In the genomic region with DNA sequence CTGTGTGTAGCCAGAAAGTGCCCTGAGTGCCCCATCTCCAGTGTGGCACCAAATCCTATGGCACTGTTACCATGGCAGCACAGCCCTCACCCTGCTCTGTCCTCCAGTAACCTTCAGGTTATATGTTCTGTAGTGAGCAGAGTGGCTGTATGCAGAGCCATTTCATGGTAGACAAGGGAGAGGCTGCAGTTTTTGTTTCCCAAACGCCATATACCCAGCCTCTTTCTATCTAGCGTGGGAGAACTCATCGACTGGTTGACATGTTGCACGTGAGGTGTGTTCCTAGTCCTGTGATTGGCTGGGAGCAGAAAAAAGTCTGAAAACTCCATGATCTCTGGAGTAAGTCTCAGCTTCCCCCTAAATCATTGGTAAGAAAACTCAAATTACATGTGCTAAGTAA, we compare ENCODE assay signal across 12 cellular contexts. TPM values are rescaled to one million over a fixed set of nuclear protein-coding genes. Genes with fewer than 3 reads are reported as not detected.
DNase-seq lines count a peak whose midpoint lies in the region; ATAC-seq and TF ChIP-seq lines count a peak whose summit lies in the region.
"Had no signal": no experiment of that assay in that cellular context is flagged by ENCODE, and none has a peak within 500 bp of the region (broad histone marks: within the 10 kb centered on the region; RNA-seq: fewer than 3 reads in every experiment).

No MANE protein-coding gene starts in this region.

- H3K27ac ChIP-seq in Peyer's patch (peak overlapping the region in 2 of 4 donors; percentile 3 to 98), colonic mucosa (no peak overlapping the region), temporal lobe (ENCODE audit: low read depth, low read length) (peak overlapping the region; percentile 72), right atrium auricular region (no peak overlapping the region)

- H3K9me3 Mint-ChIP-seq in activated naive CD4-positive, alpha-beta T cell treated with anti-CD3 and anti-CD28 coated beads for 36 hours = no peaks in the 10 kb centered on the region

- peaks cover 9% of the 10 kb centered on the region for H3K36me3 Mint-ChIP-seq in activated naive CD4-positive, alpha-beta T cell treated with anti-CD3 and anti-CD28 coated beads for 36 hours (ENCODE audit: low read depth)

- no peak for ATAC-seq in GM21737 (IDR thresholded peaks at IDR 0.05; ENCODE audit: unreplicated experiment)
- ATAC-seq: SK-N-SH treated with all-trans-retinoic acid at 6 μM for 48 hours had no signal

- TF ChIP-seq POLR2A in Peyer's patch (IDR thresholded peaks at IDR 0.05) = no peak

- peak overlapping the region; percentile 81 for H3K27ac Mint-ChIP-seq in activated naive CD4-positive, alpha-beta T cell treated with anti-CD3 and anti-CD28 coated beads for 36 hours

- intact Hi-C loops in activated naive CD4-positive, alpha-beta T cell treated with anti-CD3 and anti-CD28 coated beads for 36 hours (cut with micrococcal nuclease) = loop anchor here (5.0 to 10.0 kb wide), 6 partner anchors 517 to 1610 kb away; partner anchors contain the start of genes ATG3, CCDC191, QTRT2 and SLC35A5
- intact Hi-C loops in colonic mucosa (cut with DNase I) = no loop called here

- H3K4me1 ChIP-seq in Peyer's patch = peaks cover 0 to 9% (median 5%) of the 10 kb centered on the region in 4 donors
- peaks cover 3% of the 10 kb centered on the region for H3K4me1 ChIP-seq in colonic mucosa
- H3K4me1 ChIP-seq in right atrium auricular region = peaks cover 0 to 14% of the 10 kb centered on the region in 2 donors

- H3K27me3 ChIP-seq in Peyer's patch (no peaks in the 10 kb centered on the region), colonic mucosa (no peaks in the 10 kb centered on the region), right atrium auricular region (no peaks in the 10 kb centered on the region)

- DNase-seq in activated naive CD4-positive, alpha-beta T cell treated with anti-CD3 and anti-CD28 coated beads for 36 hours = peak; percentile 41
- no peak for DNase-seq in activated naive CD4-positive, alpha-beta T cell treated with Interleukin-2 at 50 U/mL for 16 hours
- no peak for DNase-seq in Peyer's patch
- DNase-seq in colonic mucosa = no peak
- no peak for DNase-seq in COR-L47 (lab: John Stamatoyannopoulos, UW)
- DNase-seq in right atrium auricular region (ENCODE audit: low spot score) = no peak
- DNase-seq: effector CD4-positive, alpha-beta T cell; KBM-7; small intestine had no signal

- H3K36me3 ChIP-seq in Peyer's patch (no peaks in the 10 kb centered on the region), colonic mucosa (no peaks in the 10 kb centered on the region), right atrium auricular region (no peaks in the 10 kb centered on the region)

- H3K4me3 Mint-ChIP-seq in activated naive CD4-positive, alpha-beta T cell treated with anti-CD3 and anti-CD28 coated beads for 36 hours = peak overlapping the region; percentile 97

- H3K4me1 Mint-ChIP-seq in activated naive CD4-positive, alpha-beta T cell treated with anti-CD3 and anti-CD28 coated beads for 36 hours (ENCODE audit: low read depth) = peaks cover 54% of the 10 kb centered on the region

- TF ChIP-seq CTCF in Peyer's patch (IDR thresholded peaks at IDR 0.05) (no peak), colonic mucosa (IDR thresholded peaks at IDR 0.05) (no peak), right atrium auricular region (IDR thresholded peaks at IDR 0.05) (no peak)

- H3K9me3 ChIP-seq in Peyer's patch (no peaks in the 10 kb centered on the region), colonic mucosa (no peaks in the 10 kb centered on the region), right atrium auricular region (no peaks in the 10 kb centered on the region)

- H3K27me3 Mint-ChIP-seq in activated naive CD4-positive, alpha-beta T cell treated with anti-CD3 and anti-CD28 coated beads for 36 hours (ENCODE audit: low read depth) = no peaks in the 10 kb centered on the region

- CTCF ChIA-PET in activated naive CD4-positive, alpha-beta T cell treated with anti-CD3 and anti-CD28 coated beads for 36 hours (lab: Charles Lee) = interaction anchor here (0.6 to 1.4 kb wide), 3 partner anchors 15 to 211 kb away, joined by 3 read pairs; partner anchors contain the start of gene SPICE1

- peak overlapping the region in 1 of 2 donors; percentile 6 for H3K9ac ChIP-seq in colonic mucosa (ENCODE audit: low read depth in 2 of 2, low read length in 2 of 2)

- H3K4me3 ChIP-seq in Peyer's patch = peak overlapping the region; percentile 75 to 91 (median 82)
- H3K4me3 ChIP-seq in colonic mucosa = peak overlapping the region; percentile 61
- H3K4me3 ChIP-seq in right atrium auricular region = no peak overlapping the region

RNA-seq across cellular contexts. Expression of gene SIDT1, which starts 2.0 kb away (rescaled TPM):
- total RNA-seq in activated naive CD4-positive, alpha-beta T cell treated with anti-CD3 and anti-CD28 coated beads for 36 hours = 10 to 100 TPM; 14.6 to 14.9 TPM
- total RNA-seq in Peyer's patch (100 to 1,000 TPM in 2 of 4 donors, 10 to 100 TPM in 2; 62.5 to 116 (median 91.6) TPM), colonic mucosa (10 to 100 TPM; 35.9 to 42.1 TPM), temporal lobe (3.7 TPM), right atrium auricular region (under 1 TPM; 0.15 to 0.16 TPM)

RNA-seq across cellular contexts. Expression of gene SPICE1, which starts 19.4 kb away (rescaled TPM):
- total RNA-seq in activated naive CD4-positive, alpha-beta T cell treated with anti-CD3 and anti-CD28 coated beads for 36 hours = 10 to 100 TPM; 15.2 to 17.9 TPM
- total RNA-seq in Peyer's patch (10 to 100 TPM; 15.2 to 39.6 (median 20.6) TPM), colonic mucosa (10 to 100 TPM; 20.7 to 26.0 TPM), temporal lobe (9.1 TPM), right atrium auricular region (1 to 10 TPM; 1.5 to 3.3 TPM)

Comparison
In these comparisons a context has a peak if more than half of its experiments do, and no peak if none do; other contexts are left out.
1. H3K4me3 ChIP-seq: peak in Peyer's patch (4 of 4) and colonic mucosa (single experiment); none in right atrium auricular region (0 of 2).